In the genomic region with DNA sequence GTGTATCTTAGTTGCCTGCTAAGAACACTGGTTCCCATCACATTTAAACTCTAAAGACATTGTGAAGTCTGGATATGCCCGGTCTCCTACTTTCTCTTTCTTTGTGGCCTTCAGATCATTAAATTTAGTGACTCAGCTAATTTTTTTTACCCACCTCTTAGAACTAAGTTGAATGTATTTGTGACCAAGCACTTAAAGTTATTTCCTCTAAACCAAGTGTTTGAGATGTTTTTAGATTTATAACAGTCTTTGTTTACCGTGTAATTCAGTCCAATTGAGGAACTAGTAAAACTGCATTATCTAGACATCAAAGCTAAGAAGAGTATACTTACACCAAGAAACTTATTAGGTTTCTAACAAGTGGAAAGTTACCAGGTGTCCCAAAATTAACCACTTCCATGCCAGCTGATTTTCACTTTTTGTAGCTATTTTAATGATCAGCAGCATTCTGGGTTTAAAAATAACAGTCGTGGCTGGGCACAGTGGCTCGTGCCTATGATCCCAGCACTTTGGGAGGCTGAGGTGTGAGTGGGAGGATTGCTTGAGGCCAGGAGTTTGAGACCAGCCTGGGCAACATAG, we compare ENCODE assay signal across 9 cellular contexts. TPM values are rescaled to one million over a fixed set of nuclear protein-coding genes. Genes with fewer than 3 reads are reported as not detected.
DNase-seq lines count a peak whose midpoint lies in the region; ATAC-seq and TF ChIP-seq lines count a peak whose summit lies in the region.
"Had no signal": no experiment of that assay in that cellular context is flagged by ENCODE, and none has a peak within 500 bp of the region (broad histone marks: within the 10 kb centered on the region; RNA-seq: fewer than 3 reads in every experiment).

No MANE protein-coding gene starts in this region.

- H3K27ac Mint-ChIP-seq in memory B cell: peak overlapping the region; percentile 29

- H3K36me3 Mint-ChIP-seq in memory B cell: peaks cover 14% of the 10 kb centered on the region

- DNase-seq in AG10803 (ENCODE audit: low read depth) (peak; percentile 69), HT1080 (ENCODE audit: low read depth) (peak; percentile 38), astrocyte of the hippocampus (ENCODE audit: low read depth, low spot score) (peak; percentile 72), memory B cell (ENCODE audit: low spot score in 2 of 2) (no peak)
- no peak for DNase-seq in stimulated activated CD4-positive, alpha-beta T cell treated with anti-CD3 and anti-CD28 coated beads, Interleukin-2, amount 100 ng/mL, for 48 hours
- DNase-seq in activated CD4-positive, CD25-positive, alpha-beta regulatory T cell (lab: John Stamatoyannopoulos, UW): no peak
- DNase-seq: effector memory CD4-positive, alpha-beta T cell had no signal

- H3K9me3 Mint-ChIP-seq in memory B cell: peaks cover 2% of the 10 kb centered on the region

- peaks cover 26% of the 10 kb centered on the region for H3K4me1 Mint-ChIP-seq in memory B cell

- no peaks in the 10 kb centered on the region for H3K27me3 Mint-ChIP-seq in memory B cell

- no peak for TF ChIP-seq CTCF in AG10803 (conservative IDR thresholded peaks at IDR 0.05; ENCODE audit: low read length)

- no peak overlapping the region for H3K4me3 Mint-ChIP-seq in memory B cell

- no peak overlapping the region; the same call in 1 of the 2 replicates for H3K4me3 ChIP-seq in AG10803 (ENCODE audit: low read length)

- ATAC-seq in memory B cell (ENCODE audit: low read depth): peak; percentile 52
- no peak for ATAC-seq in HG02610 (IDR thresholded peaks at IDR 0.05; ENCODE audit: unreplicated experiment)
- no peak for ATAC-seq in HG02642 (IDR thresholded peaks at IDR 0.05; ENCODE audit: poor library complexity, unreplicated experiment)

RNA-seq across cellular contexts. Expression of a gene that starts 53.1 kb away (rescaled TPM):
- total RNA-seq in HT1080 (2014; rRNA removed; shearing (Covaris generic)): 18.8 and 23.3 TPM in 2 replicates
- polyA plus RNA-seq in HT1080 (2015; cell fraction: cytosol; rRNA removed): 15.7 and 18.9 TPM in 2 replicates
- 22.6 and 23.7 TPM in 2 replicates for polyA plus RNA-seq in HT1080 (2015; cell fraction: nucleus; rRNA removed)

Comparison
In these comparisons a context has a peak if more than half of its experiments do, and no peak if none do; other contexts are left out.
1. DNase-seq: peak in AG10803 (single experiment), HT1080 (single experiment) and astrocyte of the hippocampus (single experiment); none in memory B cell (0 of 2), stimulated activated CD4-positive, alpha-beta T cell treated with anti-CD3 and anti-CD28 coated beads, Interleukin-2, amount 100 ng/mL, for 48 hours (0 of 2) and activated CD4-positive, CD25-positive, alpha-beta regulatory T cell (0 of 4).